15 cellular contexts compared by ENCODE assay signal in the genomic region with DNA sequence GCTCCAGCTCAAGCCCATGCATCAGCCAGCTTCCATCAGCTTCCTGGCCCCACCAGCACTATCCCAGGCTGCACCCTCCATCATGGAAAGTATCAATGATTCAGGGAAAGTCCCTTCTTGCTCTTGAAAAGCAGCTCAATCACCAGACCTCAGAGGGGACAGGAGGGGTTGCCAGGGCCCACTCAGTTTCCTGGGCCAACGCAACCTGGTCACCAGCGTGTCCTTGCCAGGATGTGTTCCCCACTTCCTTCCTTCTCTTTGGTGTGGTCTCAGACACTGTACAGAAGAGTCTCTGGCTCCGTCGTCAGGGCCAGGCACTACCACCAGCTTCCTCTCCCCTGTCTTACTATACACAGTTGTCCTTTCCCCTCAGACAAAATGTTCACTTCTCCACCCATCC. TPM values are rescaled to one million over a fixed set of nuclear protein-coding genes. Genes with fewer than 3 reads are reported as not detected.
A peak's percentile ranks its signal among the peaks of the same experiment; 100 is the strongest.
DNase-seq lines count a peak whose midpoint lies in the region; ATAC-seq, FAIRE-seq and TF ChIP-seq lines count a peak whose summit lies in the region.
"Had no signal": no experiment of that assay in that cellular context is flagged by ENCODE, and none has a peak within 500 bp of the region (broad histone marks: within the 10 kb centered on the region; RNA-seq: fewer than 3 reads in every experiment).

No MANE protein-coding gene starts in this region.

- no peaks in the 10 kb centered on the region for H3K4me1 ChIP-seq in mesendoderm (ENCODE audit: control insufficient read depth, low read depth, low read length)
- H3K4me1 ChIP-seq: SJSA1 had no signal

- FAIRE-seq in GM12891 (lab: Jason Lieb, UNC), result no peak

- H3K36me3 ChIP-seq in mesendoderm (ENCODE audit: control insufficient read depth, insufficient read depth, low read length), result no peaks in the 10 kb centered on the region
- H3K36me3 ChIP-seq: right lobe of liver, SJSA1 had no signal

- no peak overlapping the region for H3K4ac ChIP-seq in mesendoderm (ENCODE audit: low read depth, low read length)

- H4K5ac ChIP-seq in mesendoderm (ENCODE audit: low read length), result no peak overlapping the region

- H3K18ac ChIP-seq in mesendoderm (ENCODE audit: low read length), result no peak overlapping the region

- no peak overlapping the region for H2BK5ac ChIP-seq in mesendoderm (ENCODE audit: low read length)

- TF ChIP-seq POLR2A in GM12891 (IDR thresholded peaks at IDR 0.05; ENCODE audit: low read depth, low read length), result no peak

- H3K56ac ChIP-seq in mesendoderm (ENCODE audit: low read length), result no peak overlapping the region

- H2AK5ac ChIP-seq in mesendoderm (ENCODE audit: low read length), result no peak overlapping the region

- H3K79me2 ChIP-seq in mesendoderm (ENCODE audit: control insufficient read depth, insufficient read depth, low read length), result no peaks in the 10 kb centered on the region

- H3K79me1 ChIP-seq in mesendoderm (ENCODE audit: low read length), result no peaks in the 10 kb centered on the region

- H2BK120ac ChIP-seq in mesendoderm (ENCODE audit: low read depth, low read length), result no peak overlapping the region

- no peak overlapping the region for H3K4me3 ChIP-seq in mesendoderm (ENCODE audit: low read length)
- H3K4me3 ChIP-seq: coronary artery, right lobe of liver, SJSA1 had no signal

- no peaks in the 10 kb centered on the region for H3K27me3 ChIP-seq in mesendoderm (ENCODE audit: insufficient read depth, low read length, poor library complexity)
- H3K27me3 ChIP-seq: right lobe of liver had no signal

- no peak overlapping the region for H3K9ac ChIP-seq in mesendoderm (ENCODE audit: low read length)

- H4K8ac ChIP-seq in mesendoderm (ENCODE audit: low read depth, low read length), result no peak overlapping the region

- no CpG with 5 or more reads among the region's 4 CpGs for WGBS in mesendoderm (ENCODE audit: extremely low coverage, insufficient coverage, low lambda C conversion rate)

- H2BK15ac ChIP-seq in mesendoderm (replicated peaks; ENCODE audit: low read depth), result no peak overlapping the region

- peak; percentile 83 for ATAC-seq in stimulated activated naive CD8-positive, alpha-beta T cell treated with anti-CD3 and anti-CD28 coated beads, Interleukin-15, Interleukin-2, amounts not matched to agents 100 U/mL and 50 U/mL, for 24 hours

- DNase-seq in activated T-cell treated with anti-CD3 and anti-CD28 coated beads for 24 hours (ENCODE audit: low read depth), result peak; percentile 39
- no peak for DNase-seq in activated T-cell treated with anti-CD3 and anti-CD28 coated beads, Interleukin-2, amount 50 U/mL, for 1 hour
- peak; percentile 22 for DNase-seq in activated T-cell treated with anti-CD3 and anti-CD28 coated beads for 4 hours
- DNase-seq in mesendoderm, result no peak
- DNase-seq in stimulated activated naive CD8-positive, alpha-beta T cell treated with anti-CD3 and anti-CD28 coated beads, Interleukin-15, Interleukin-2, amounts not matched to agents 100 U/mL and 50 U/mL, for 24 hours, result peak; percentile 72
- DNase-seq in NCI-H748 treated with DMSO at 0.1 percent for 48 hours (lab: John Stamatoyannopoulos, UW), result no peak
- no peak for DNase-seq in middle frontal gyrus (ENCODE audit: extremely low spot score, low spot score)
- DNase-seq in GM12891 (ENCODE audit: insufficient read length, low spot score), result no peak
- DNase-seq: EL, mammary epithelial cell, MV-4-11, NCI-H69, right lobe of liver had no signal

- H3K4me2 ChIP-seq in mesendoderm (ENCODE audit: low read length), result no peak overlapping the region

- peak overlapping the region; percentile 24 for H3K23ac ChIP-seq in mesendoderm (ENCODE audit: low read length)

- H3K27ac ChIP-seq in mesendoderm (ENCODE audit: low read depth, low read length), result no peak overlapping the region
- H3K27ac ChIP-seq: coronary artery, right lobe of liver, SJSA1 had no signal

TF ChIP-seq in GM12891, 5 proteins besides CTCF, POLR2A, EP300 and RAD21:
- no peak for TF ChIP-seq POLR2AphosphoS5 (IDR thresholded peaks at IDR 0.05; ENCODE audit: low read depth, low read length)
- TF ChIP-seq TAF1 (IDR thresholded peaks at IDR 0.05; ENCODE audit: low read depth, low read length), result no peak
- no peak for TF ChIP-seq SPI1 (IDR thresholded peaks at IDR 0.05; ENCODE audit: low read depth, low read length)
- no peak for TF ChIP-seq PAX5 (IDR thresholded peaks at IDR 0.05; ENCODE audit: insufficient read depth, low read length, severe bottlenecking)
- no peak for TF ChIP-seq POU2F2 (IDR thresholded peaks at IDR 0.05; ENCODE audit: low read depth, low read length)
TF ChIP-seq in GM12891: peak in this region for 0.

RNA-seq across cellular contexts. Expression of a gene that starts 3.0 kb away (rescaled TPM):
- polyA plus RNA-seq in mesendoderm (2013, experiment 1 of 2), result 0.04 TPM
- polyA plus RNA-seq in mesendoderm (2013, experiment 2 of 2), result 0.10 TPM
- 0.12 TPM for polyA plus RNA-seq in GM12891 (2012; ENCODE audit: low read depth, missing spikeins)
- polyA plus RNA-seq: mammary epithelial cell had no signal

Comparison
In these comparisons a context has a peak if more than half of its experiments do, and no peak if none do; other contexts are left out.
1. DNase-seq: peak in activated T-cell treated with anti-CD3 and anti-CD28 coated beads for 24 hours (single experiment), activated T-cell treated with anti-CD3 and anti-CD28 coated beads for 4 hours (single experiment) and stimulated activated naive CD8-positive, alpha-beta T cell treated with anti-CD3 and anti-CD28 coated beads, Interleukin-15, Interleukin-2, amounts not matched to agents 100 U/mL and 50 U/mL, for 24 hours (single experiment); none in activated T-cell treated with anti-CD3 and anti-CD28 coated beads, Interleukin-2, amount 50 U/mL, for 1 hour (single experiment), mesendoderm (single experiment), NCI-H748 treated with DMSO at 0.1 percent for 48 hours (single experiment), middle frontal gyrus (single experiment) and GM12891 (single experiment).